ENCODE assay signal across 18 cellular contexts in genomic region chr1:8984203-8984602, GRCh38. TPM values are rescaled to one million over a fixed set of nuclear protein-coding genes. Genes with fewer than 3 reads are reported as not detected.
DNase-seq lines count a peak whose midpoint lies in the region; ATAC-seq and TF ChIP-seq lines count a peak whose summit lies in the region.
"Had no signal": no experiment of that assay in that cellular context is flagged by ENCODE, and none has a peak within 500 bp of the region (broad histone marks: within the 10 kb centered on the region; RNA-seq: fewer than 3 reads in every experiment).

No MANE protein-coding gene starts in this region.

- peaks cover 9% of the 10 kb centered on the region for H3K4me1 ChIP-seq in mammary epithelial cell (ENCODE audit: insufficient read depth, low read length)

- no peaks in the 10 kb centered on the region for H3K36me3 ChIP-seq in mammary epithelial cell (ENCODE audit: insufficient read depth, low read length)
- H3K36me3 ChIP-seq: BLaER1 had no signal

- POLR2A ChIA-PET in MCF 10A (lab: Yijun Ruan, JAX), result interaction anchor here (0.9 to 2.4 kb wide), 3 partner anchors 10 to 117 kb away, joined by 4 to 10 read pairs (median 9); partner anchors contain the start of gene ENO1
- POLR2A ChIA-PET in activated naive CD8-positive, alpha-beta T cell treated with anti-CD3 and anti-CD28 coated beads, Interleukin-2, amount 10 ng/mL, durations not matched to agents 7 days and 5 days (lab: Charles Lee), result interaction anchor here (0.6 to 5.8 kb wide), 7 partner anchors 16 to 105 kb away, joined by 3 to 298 read pairs (median 5); partner anchors contain the start of gene ENO1

- no peaks in the 10 kb centered on the region for H3K9me3 ChIP-seq in mammary epithelial cell (replicated peaks; ENCODE audit: insufficient read depth, low read length)

- ATAC-seq in activated naive CD8-positive, alpha-beta T cell treated with anti-CD3 and anti-CD28 coated beads, Interleukin-2, amount 10 ng/mL, durations not matched to agents 7 days and 5 days (ENCODE audit: low read depth), result no peak
- no peak for ATAC-seq in GM21367 (IDR thresholded peaks at IDR 0.05; ENCODE audit: unreplicated experiment)
- ATAC-seq in GM19463 (IDR thresholded peaks at IDR 0.05; ENCODE audit: unreplicated experiment), result no peak

- CTCF ChIA-PET in MCF 10A (lab: Yijun Ruan, JAX), result interaction anchor here (0.8 to 1.4 kb wide), 3 partner anchors 21 to 458 kb away, joined by 3 to 5 read pairs (median 3); no protein-coding TSS in a partner anchor
- CTCF ChIA-PET in mammary epithelial cell (lab: Charles Lee; ENCODE audit: low non-redundant PET), result no interaction called here

- H3K4me2 ChIP-seq in mammary epithelial cell (ENCODE audit: insufficient read depth, low read depth, low read length), result no peak overlapping the region
- H3K4me2 ChIP-seq: BLaER1 had no signal

- H3K79me2 ChIP-seq in mammary epithelial cell (ENCODE audit: insufficient read depth, low read length), result no peaks in the 10 kb centered on the region

- dilution Hi-C loops in mammary epithelial cell (cut with HindIII; ENCODE audit: low sequenced_read_pairs), result loop anchor here (5.0 kb wide), 1 partner anchor 42 kb away; no protein-coding TSS in a partner anchor

- in situ Hi-C loops in mammary epithelial cell (cut with MboI; ENCODE audit: low sequenced_read_pairs in 2 of 2), result loop anchor here in 1 of 2 donors (25.0 kb wide), 1 partner anchor 122 kb away; no protein-coding TSS in a partner anchor

- BruUV-seq in MCF 10A (replicated peaks; lab: Mats Ljungman, UMichigan) (no TSS peak), mammary epithelial cell (replicated peaks; lab: Mats Ljungman, UMichigan) (no TSS peak)

- no peak overlapping the region for H3K27ac ChIP-seq in mammary epithelial cell (ENCODE audit: insufficient read depth, low read depth, low read length)
- H3K27ac ChIP-seq: BLaER1 had no signal

- peak overlapping the region; percentile 25 for H3K4me3 Mint-ChIP-seq in activated CD4-positive, alpha-beta T cell treated with anti-CD3 and anti-CD28 coated beads, Interleukin-2, amount 10 ng/mL, durations not matched to agents 24 days and 14 days
- H3K4me3 Mint-ChIP-seq in MCF 10A (ENCODE audit: unreplicated experiment), result no peak overlapping the region
- peak overlapping the region; percentile 13 for H3K4me3 Mint-ChIP-seq in activated naive CD8-positive, alpha-beta T cell treated with anti-CD3 and anti-CD28 coated beads, Interleukin-2, amount 10 ng/mL, durations not matched to agents 7 days and 5 days

- H4K20me1 ChIP-seq in mammary epithelial cell (ENCODE audit: insufficient read depth, low read length), result no peaks in the 10 kb centered on the region
- H4K20me1 ChIP-seq: BLaER1 had no signal

- peaks cover 4% of the 10 kb centered on the region for H3K9me3 Mint-ChIP-seq in activated CD4-positive, alpha-beta T cell treated with anti-CD3 and anti-CD28 coated beads, Interleukin-2, amount 10 ng/mL, durations not matched to agents 24 days and 14 days
- peaks cover 8% of the 10 kb centered on the region for H3K9me3 Mint-ChIP-seq in MCF 10A (ENCODE audit: unreplicated experiment)
- peaks cover 2% of the 10 kb centered on the region for H3K9me3 Mint-ChIP-seq in activated naive CD8-positive, alpha-beta T cell treated with anti-CD3 and anti-CD28 coated beads, Interleukin-2, amount 10 ng/mL, durations not matched to agents 7 days and 5 days

- no peak for DNase-seq in activated CD4-positive, alpha-beta T cell treated with anti-CD3 and anti-CD28 coated beads, Interleukin-2, amount 10 ng/mL, durations not matched to agents 24 days and 14 days
- DNase-seq in activated CD4-positive, alpha-beta T cell treated with anti-CD3 and anti-CD28 coated beads, Interleukin-2, amount 50 U/mL, for 48 hours, result no peak
- DNase-seq in MCF 10A (ENCODE audit: unreplicated experiment) (no peak), mammary epithelial cell (no peak), NCI-H2107 treated with DMSO at 0.1 percent for 48 hours (lab: John Stamatoyannopoulos, UW; ENCODE audit: unreplicated experiment) (no peak)
- no peak for DNase-seq in activated naive CD8-positive, alpha-beta T cell treated with anti-CD3 and anti-CD28 coated beads, Interleukin-2, amount 10 ng/mL, durations not matched to agents 7 days and 5 days
- DNase-seq: DND-41, GDM1, GOT3, KBM-7, NCI-H1417 treated with DMSO at 0.1 percent for 48 hours, NCI-H1930, NCI-H2171 treated with DMSO at 0.1 percent for 48 hours, NCI-H774 had no signal

- no peaks in the 10 kb centered on the region for H3K36me3 Mint-ChIP-seq in activated CD4-positive, alpha-beta T cell treated with anti-CD3 and anti-CD28 coated beads, Interleukin-2, amount 10 ng/mL, durations not matched to agents 24 days and 14 days (ENCODE audit: low read depth)
- peaks cover 6% of the 10 kb centered on the region for H3K36me3 Mint-ChIP-seq in MCF 10A (ENCODE audit: insufficient read depth, unreplicated experiment)
- peaks cover 9% of the 10 kb centered on the region for H3K36me3 Mint-ChIP-seq in activated naive CD8-positive, alpha-beta T cell treated with anti-CD3 and anti-CD28 coated beads, Interleukin-2, amount 10 ng/mL, durations not matched to agents 7 days and 5 days

- WGBS in mammary epithelial cell (ENCODE audit: low coverage, missing lambda C conversion rate), result 96% methylated on average over 2 of the region's 2 CpGs

- H3K27me3 ChIP-seq in mammary epithelial cell (ENCODE audit: insufficient read depth, low read length), result no peaks in the 10 kb centered on the region
- H3K27me3 ChIP-seq: BLaER1 had no signal

- H3K4me1 Mint-ChIP-seq in activated CD4-positive, alpha-beta T cell treated with anti-CD3 and anti-CD28 coated beads, Interleukin-2, amount 10 ng/mL, durations not matched to agents 24 days and 14 days, result peaks cover 38% of the 10 kb centered on the region
- peaks cover 12% of the 10 kb centered on the region for H3K4me1 Mint-ChIP-seq in MCF 10A (ENCODE audit: insufficient read depth, unreplicated experiment)
- H3K4me1 Mint-ChIP-seq in activated naive CD8-positive, alpha-beta T cell treated with anti-CD3 and anti-CD28 coated beads, Interleukin-2, amount 10 ng/mL, durations not matched to agents 7 days and 5 days, result peaks cover 33% of the 10 kb centered on the region

- no peak overlapping the region for H2AFZ ChIP-seq in mammary epithelial cell (ENCODE audit: low read depth, low read length)

- TF ChIP-seq CTCF in MCF 10A (IDR thresholded peaks at IDR 0.05; ENCODE audit: unreplicated experiment), result no peak
- no peak for TF ChIP-seq CTCF in mammary epithelial cell (conservative IDR thresholded peaks at IDR 0.05 in 1 of 2, IDR thresholded peaks at IDR 0.05 in 1 of 2; ENCODE audit: extremely low read depth in 1 of 2, insufficient read depth in 1 of 2, low read depth in 1 of 2, low read length in 2 of 2)

- H3K27ac Mint-ChIP-seq in activated CD4-positive, alpha-beta T cell treated with anti-CD3 and anti-CD28 coated beads, Interleukin-2, amount 10 ng/mL, durations not matched to agents 24 days and 14 days, result peak overlapping the region; percentile 46
- H3K27ac Mint-ChIP-seq in MCF 10A (ENCODE audit: low read depth, unreplicated experiment), result peak overlapping the region; percentile 63
- peak overlapping the region; percentile 76 for H3K27ac Mint-ChIP-seq in activated naive CD8-positive, alpha-beta T cell treated with anti-CD3 and anti-CD28 coated beads, Interleukin-2, amount 10 ng/mL, durations not matched to agents 7 days and 5 days

- no peak overlapping the region for H3K4me3 ChIP-seq in mammary epithelial cell (replicated peaks in 1 of 3; ENCODE audit: insufficient read depth in 1 of 3, low read depth in 2 of 3, low read length in 3 of 3)
- H3K4me3 ChIP-seq: BLaER1, GM12878 had no signal

- H3K9ac ChIP-seq in mammary epithelial cell (ENCODE audit: insufficient read depth, low read length), result no peak overlapping the region
- H3K9ac ChIP-seq: BLaER1 had no signal

- intact Hi-C loops in activated CD4-positive, alpha-beta T cell treated with anti-CD3 and anti-CD28 coated beads, Interleukin-2, amount 10 ng/mL, durations not matched to agents 24 days and 14 days (cut with micrococcal nuclease), result no loop called here
- intact Hi-C loops in MCF 10A (cut with micrococcal nuclease) (no loop called here), mammary epithelial cell (cut with micrococcal nuclease) (no loop called here)

- no peaks in the 10 kb centered on the region for H3K27me3 Mint-ChIP-seq in activated CD4-positive, alpha-beta T cell treated with anti-CD3 and anti-CD28 coated beads, Interleukin-2, amount 10 ng/mL, durations not matched to agents 24 days and 14 days
- H3K27me3 Mint-ChIP-seq in MCF 10A (ENCODE audit: insufficient read depth, unreplicated experiment), result no peaks in the 10 kb centered on the region
- no peaks in the 10 kb centered on the region for H3K27me3 Mint-ChIP-seq in activated naive CD8-positive, alpha-beta T cell treated with anti-CD3 and anti-CD28 coated beads, Interleukin-2, amount 10 ng/mL, durations not matched to agents 7 days and 5 days

RNA-seq across cellular contexts. Expression of gene CA6, which starts 38.5 kb away (rescaled TPM):
- 1.0 and 1.3 TPM in 2 replicates for total RNA-seq in activated CD4-positive, alpha-beta T cell treated with anti-CD3 and anti-CD28 coated beads, Interleukin-2, amount 10 ng/mL, durations not matched to agents 24 days and 14 days
- total RNA-seq in MCF 10A (2022) (not detected in 2 replicates), mammary epithelial cell (under 1 TPM in 1 of 2 donors, not detected in 1; 0.67 TPM)
- 0.08 TPM for polyA plus RNA-seq in mammary epithelial cell
- not detected for polyA minus RNA-seq in mammary epithelial cell
- 10 to 100 TPM; 37.3 to 41.8 TPM for total RNA-seq in activated naive CD8-positive, alpha-beta T cell treated with anti-CD3 and anti-CD28 coated beads, Interleukin-2, amount 10 ng/mL, durations not matched to agents 7 days and 5 days
- total RNA-seq: GM12878 had no signal
- polyA plus RNA-seq: GM12878 had no signal

RNA-seq across cellular contexts. Expression of gene SLC2A7, which starts 42.0 kb away (rescaled TPM):
- total RNA-seq in activated CD4-positive, alpha-beta T cell treated with anti-CD3 and anti-CD28 coated beads, Interleukin-2, amount 10 ng/mL, durations not matched to agents 24 days and 14 days, result not detected in 2 replicates
- total RNA-seq in MCF 10A (2022) (not detected in 2 replicates), mammary epithelial cell (not detected)
- not detected for polyA plus RNA-seq in mammary epithelial cell
- polyA minus RNA-seq in mammary epithelial cell, result not detected
- total RNA-seq in activated naive CD8-positive, alpha-beta T cell treated with anti-CD3 and anti-CD28 coated beads, Interleukin-2, amount 10 ng/mL, durations not matched to agents 7 days and 5 days, result under 1 TPM in 1 of 2 experiments, not detected in 1; 0.19 TPM
- total RNA-seq: GM12878 had no signal
- polyA plus RNA-seq: GM12878 had no signal

Comparison
In these comparisons a context has a peak if more than half of its experiments do, and no peak if none do; other contexts are left out.
1. RNA of gene CA6, which starts 38.5 kb away (total RNA-seq): 37.3 to 41.8 TPM in activated naive CD8-positive, alpha-beta T cell treated with anti-CD3 and anti-CD28 coated beads, Interleukin-2, amount 10 ng/mL, durations not matched to agents 7 days and 5 days; 1.0 to 1.3 TPM in activated CD4-positive, alpha-beta T cell treated with anti-CD3 and anti-CD28 coated beads, Interleukin-2, amount 10 ng/mL, durations not matched to agents 24 days and 14 days, 0.67 TPM in mammary epithelial cell and not detected in MCF 10A; every median in the first group is over 10 times any median in the second.
2. Peak in every context shown above with its lines, with median percentiles within 50 percentile points of each other: H3K27ac Mint-ChIP-seq.